18 cellular contexts compared by ENCODE assay signal in the genomic region with DNA sequence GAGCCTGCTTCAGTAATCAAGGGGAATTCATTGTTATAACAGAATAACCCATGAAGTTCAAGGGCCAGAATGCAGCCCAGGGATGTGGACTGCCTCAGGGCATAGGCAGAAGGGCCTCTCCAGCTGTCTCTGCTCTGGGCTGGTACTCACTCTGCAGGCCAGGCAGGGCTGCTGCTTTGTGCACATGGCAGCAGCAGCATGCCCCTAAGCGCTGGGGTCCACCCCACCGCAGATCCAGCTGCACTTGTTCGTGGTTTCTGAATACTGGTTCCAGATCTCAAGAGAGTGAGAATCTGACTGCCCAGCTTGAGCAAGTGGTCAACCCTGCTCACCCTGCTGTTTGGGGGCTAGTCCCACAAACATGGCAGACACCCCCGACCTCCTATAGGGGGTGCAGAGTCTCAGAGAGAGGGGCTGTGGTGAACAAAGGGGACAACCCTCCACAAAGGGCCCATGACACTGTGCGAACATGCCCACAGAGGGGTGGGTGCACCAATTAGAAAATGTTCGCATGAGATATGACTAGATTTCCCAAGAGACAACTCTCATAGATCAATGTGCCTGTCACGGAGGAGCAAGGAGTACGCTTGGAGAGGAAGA.
DNase-seq lines count a peak whose midpoint lies in the region; ATAC-seq, FAIRE-seq and TF ChIP-seq lines count a peak whose summit lies in the region.
"Had no signal": no experiment of that assay in that cellular context is flagged by ENCODE, and none has a peak within 500 bp of the region (broad histone marks: within the 10 kb centered on the region; RNA-seq: fewer than 3 reads in every experiment).

No MANE protein-coding gene starts in this region.

- H3K4me1 ChIP-seq in pancreas: peaks cover 0 to 3% (median 0%) of the 10 kb centered on the region in 3 donors
- peaks cover 6 to 21% of the 10 kb centered on the region in 2 donors for H3K4me1 ChIP-seq in adrenal gland (replicated peaks in 1 of 2)
- H3K4me1 ChIP-seq: gastrocnemius medialis had no signal

- H3K4me3 ChIP-seq in pancreas (no peak overlapping the region), adrenal gland (no peak overlapping the region)
- H3K4me3 ChIP-seq: gastrocnemius medialis had no signal

- H3K9me3 ChIP-seq in pancreas (no peaks in the 10 kb centered on the region), adrenal gland (replicated peaks in 1 of 3) (no peaks in the 10 kb centered on the region)
- H3K9me3 ChIP-seq: gastrocnemius medialis had no signal

- peak; percentile 30 for DNase-seq in DMS53 (lab: John Stamatoyannopoulos, UW)
- DNase-seq in DMS53 treated with DMSO at 0.1 percent for 48 hours (lab: John Stamatoyannopoulos, UW; ENCODE audit: unreplicated experiment): no peak
- peak; percentile 86 for DNase-seq in NCI-H2171 treated with DMSO at 0.1 percent for 48 hours (lab: John Stamatoyannopoulos, UW)
- DNase-seq in epithelial cell of prostate (ENCODE audit: low read depth, low spot score): no peak
- DNase-seq in pancreas: no peak
- no peak for DNase-seq in SW 1271 (lab: John Stamatoyannopoulos, UW)
- no peak for DNase-seq in adrenal gland
- DNase-seq: activated CD4-positive, CD25-positive, alpha-beta regulatory T cell; activated naive CD4-positive, alpha-beta T cell treated with Interleukin-2 at 50 U/mL for 16 hours; CD4-positive, CD25-positive, alpha-beta regulatory T cell; effector memory CD4-positive, alpha-beta T cell; gastrocnemius medialis; immature natural killer cell; Karpas-422; NCI-H1436; posterior cingulate gyrus had no signal

- TF ChIP-seq POLR2A in adrenal gland (IDR thresholded peaks at IDR 0.05): no peak

- no peak for FAIRE-seq in pancreas (lab: Jason Lieb, UNC)
- FAIRE-seq: G401.6 had no signal

- intact Hi-C loops in pancreas (cut with DNase I): loop anchor here in 1 of 3 donors (10.0 kb wide), 1 partner anchor 568 kb away; no protein-coding TSS in a partner anchor
- intact Hi-C loops in adrenal gland (cut with DNase I): loop anchor here (5.0 kb wide), 1 partner anchor 575 kb away; no protein-coding TSS in a partner anchor

- H3K27ac ChIP-seq in epithelial cell of prostate: peak overlapping the region; percentile 72
- peak overlapping the region; percentile 78 to 82 (median 79) for H3K27ac ChIP-seq in pancreas
- H3K27ac ChIP-seq in adrenal gland: peak overlapping the region in 2 of 5 donors; percentile 11 to 52
- H3K27ac ChIP-seq: gastrocnemius medialis had no signal

- 73 to 75% methylated on average over 8 of the region's 8 CpGs for WGBS in pancreas, 2 donors
- WGBS in adrenal gland, 4 donors: 81 to 86% (median 84%) methylated on average over 5 to 8 of the region's 8 CpGs

- ATAC-seq in pancreas (no peak), HG02840 (IDR thresholded peaks at IDR 0.05; ENCODE audit: low FRiP score, unreplicated experiment) (no peak)
- ATAC-seq: gastrocnemius medialis had no signal

- no peak for TF ChIP-seq CTCF in pancreas (IDR thresholded peaks at IDR 0.05)
- TF ChIP-seq CTCF in adrenal gland (IDR thresholded peaks at IDR 0.05): no peak

- H3K27me3 ChIP-seq in pancreas (no peaks in the 10 kb centered on the region), adrenal gland (no peaks in the 10 kb centered on the region)
- H3K27me3 ChIP-seq: gastrocnemius medialis had no signal

- H3K36me3 ChIP-seq in pancreas (no peaks in the 10 kb centered on the region), adrenal gland (replicated peaks in 1 of 2) (no peaks in the 10 kb centered on the region)
- H3K36me3 ChIP-seq: gastrocnemius medialis had no signal

Comparison
In these comparisons a context has a peak if more than half of its experiments do, and no peak if none do; other contexts are left out.
1. DNase-seq: peak in DMS53 (single experiment) and NCI-H2171 treated with DMSO at 0.1 percent for 48 hours (single experiment); none in DMS53 treated with DMSO at 0.1 percent for 48 hours (single experiment), epithelial cell of prostate (single experiment), pancreas (0 of 6), SW 1271 (0 of 2) and adrenal gland (0 of 7).